8 cellular contexts compared by ENCODE assay signal in genomic region chr3:48468329-48468731, GRCh38. TPM values are rescaled to one million over a fixed set of nuclear protein-coding genes. Genes with fewer than 3 reads are reported as not detected.
A peak's percentile ranks its signal among the peaks of the same experiment; 100 is the strongest.
DNase-seq lines count a peak whose midpoint lies in the region; TF ChIP-seq lines count a peak whose summit lies in the region.

No MANE protein-coding gene starts in this region.

- H3K4me3 ChIP-seq in BLaER1 treated with 17β-estradiol and CSF1 and Interleukin-3, amounts not matched to agents 10 nM and 100 nM = peak overlapping the region in 5 of 10 experiments; percentile 65 to 85 (median 73); a peak in 11 of 20 replicates
- H3K4me3 ChIP-seq in HEK293 (ENCODE audit: low read depth, low read length) = no peak overlapping the region

- H3K27ac Mint-ChIP-seq in osteocyte (ENCODE audit: unreplicated experiment) = peak overlapping the region; percentile 100

- POLR2A ChIA-PET in HEK293 (lab: Yijun Ruan, JAX) = interaction anchor here (0.8 kb wide), 1 partner anchor 21 kb away, joined by 3 read pairs; the partner anchor contains the start of gene ATRIP

- H3K27ac ChIP-seq in BLaER1 treated with 17β-estradiol and CSF1 and Interleukin-3, amounts not matched to agents 10 nM and 100 nM = peak overlapping the region in 10 of 11 experiments; percentile 13 to 100 (median 96); a peak in 17 of 22 replicates
- no peak overlapping the region for H3K27ac ChIP-seq in HEK293 (ENCODE audit: extremely low read depth, low read depth, low read length)
- H3K27ac ChIP-seq in cingulate gyrus (ENCODE audit: low read depth, low read length) = peak overlapping the region; percentile 100

- H3K27me3 ChIP-seq in BLaER1 treated with 17β-estradiol and CSF1 and Interleukin-3, amounts not matched to agents 10 nM and 100 nM = no peaks in the 10 kb centered on the region

- H3K4me3 Mint-ChIP-seq in osteocyte (ENCODE audit: unreplicated experiment) = no peak overlapping the region

- H3K27me3 Mint-ChIP-seq in osteocyte (ENCODE audit: unreplicated experiment) = no peaks in the 10 kb centered on the region

- CTCF ChIA-PET in HEK293 (lab: Yijun Ruan, JAX) = interaction anchor here (0.6 kb wide), 1 partner anchor 196 kb away, joined by 3 read pairs; no protein-coding TSS in a partner anchor

- H3K4me1 Mint-ChIP-seq in osteocyte (ENCODE audit: unreplicated experiment) = peaks cover 43% of the 10 kb centered on the region

- peaks cover 68 to 82% (median 76%) of the 10 kb centered on the region in 10 experiments for H3K4me1 ChIP-seq in BLaER1 treated with 17β-estradiol and CSF1 and Interleukin-3, amounts not matched to agents 10 nM and 100 nM
- H3K4me1 ChIP-seq in HEK293 (ENCODE audit: control insufficient read depth, insufficient read depth, low read length) = no peaks in the 10 kb centered on the region

- TF ChIP-seq CTCF in HEK293 (tag by site-specific recombination; IDR thresholded peaks at IDR 0.05) (no peak), osteocyte (IDR thresholded peaks at IDR 0.05) (no peak)

- no peaks in the 10 kb centered on the region for H3K9me3 ChIP-seq in BLaER1 treated with 17β-estradiol and CSF1 and Interleukin-3, amounts not matched to agents 10 nM and 100 nM (replicated peaks in 1 of 11)
- no peaks in the 10 kb centered on the region for H3K9me3 ChIP-seq in HEK293 (ENCODE audit: control insufficient read depth, insufficient read depth, low read depth, low read length)

- DNase-seq in osteocyte (ENCODE audit: extremely low spot score, unreplicated experiment) (no peak), NCI-H146 (lab: John Stamatoyannopoulos, UW) (no peak), NCI-H2196 (lab: John Stamatoyannopoulos, UW; ENCODE audit: unreplicated experiment) (no peak), kidney glomerular epithelial cell (lab: John Stamatoyannopoulos, UW) (no peak), NK-92 (lab: John Stamatoyannopoulos, UW; ENCODE audit: unreplicated experiment) (no peak)

- H3K36me3 ChIP-seq in BLaER1 treated with 17β-estradiol and CSF1 and Interleukin-3, amounts not matched to agents 10 nM and 100 nM = peaks cover 29 to 63% (median 56%) of the 10 kb centered on the region in 11 experiments
- H3K36me3 ChIP-seq in HEK293 (ENCODE audit: control insufficient read depth in 2 of 2, insufficient read depth in 1 of 2, low read length in 2 of 2) = peaks cover 0 to 65% of the 10 kb centered on the region in 2 experiments; a peak in 2 of 3 replicates

- H3K9me3 Mint-ChIP-seq in osteocyte (ENCODE audit: unreplicated experiment) = no peaks in the 10 kb centered on the region

- peak overlapping the region; percentile 91 to 100 (median 99) for H3K4me2 ChIP-seq in BLaER1 treated with 17β-estradiol and CSF1 and Interleukin-3, amounts not matched to agents 10 nM and 100 nM

- H4K20me1 ChIP-seq in BLaER1 treated with 17β-estradiol and CSF1 and Interleukin-3, amounts not matched to agents 10 nM and 100 nM = peaks cover 17 to 45% (median 40%) of the 10 kb centered on the region in 11 experiments; a peak in 19 of 22 replicates

- H3K36me3 Mint-ChIP-seq in osteocyte (ENCODE audit: unreplicated experiment) = peaks cover 10% of the 10 kb centered on the region

- peak overlapping the region; percentile 85 to 99 (median 93); a peak in 21 of 22 replicates for H3K9ac ChIP-seq in BLaER1 treated with 17β-estradiol and CSF1 and Interleukin-3, amounts not matched to agents 10 nM and 100 nM

TF ChIP-seq in HEK293, 187 proteins besides CTCF, POLR2A, EP300 and RAD21:
- no peak for TF ChIP-seq ZNF2 (tag by site-specific recombination; IDR thresholded peaks at IDR 0.05)
- TF ChIP-seq ZNF600 (tag by site-specific recombination; IDR thresholded peaks at IDR 0.05) = 0 out of 2 replicates have a peak, but pooled peaks have one; percentile 26

RNA-seq across cellular contexts. Expression of gene ATRIP, which starts 21.8 kb away (rescaled TPM):
- 8.5 and 9.3 TPM in 2 replicates for total RNA-seq in osteocyte

RNA-seq across cellular contexts. Expression of gene TMA7, which starts 28.3 kb away (rescaled TPM):
- total RNA-seq in osteocyte = 186 and 198 TPM in 2 replicates

RNA-seq across cellular contexts. Expression of gene CCDC51, which starts 28.4 kb away (rescaled TPM):
- total RNA-seq in osteocyte = 11.3 and 11.9 TPM in 2 replicates

RNA-seq across cellular contexts. Expression of gene SHISA5, which starts 35.6 kb away (rescaled TPM):
- total RNA-seq in osteocyte = 203 and 211 TPM in 2 replicates

RNA-seq across cellular contexts. Expression of gene PLXNB1, which starts 38.4 kb away (rescaled TPM):
- total RNA-seq in osteocyte = 76.7 and 88.2 TPM in 2 replicates
